Comparison of ENCODE assay signal across 1 cellular context in the genomic region with DNA sequence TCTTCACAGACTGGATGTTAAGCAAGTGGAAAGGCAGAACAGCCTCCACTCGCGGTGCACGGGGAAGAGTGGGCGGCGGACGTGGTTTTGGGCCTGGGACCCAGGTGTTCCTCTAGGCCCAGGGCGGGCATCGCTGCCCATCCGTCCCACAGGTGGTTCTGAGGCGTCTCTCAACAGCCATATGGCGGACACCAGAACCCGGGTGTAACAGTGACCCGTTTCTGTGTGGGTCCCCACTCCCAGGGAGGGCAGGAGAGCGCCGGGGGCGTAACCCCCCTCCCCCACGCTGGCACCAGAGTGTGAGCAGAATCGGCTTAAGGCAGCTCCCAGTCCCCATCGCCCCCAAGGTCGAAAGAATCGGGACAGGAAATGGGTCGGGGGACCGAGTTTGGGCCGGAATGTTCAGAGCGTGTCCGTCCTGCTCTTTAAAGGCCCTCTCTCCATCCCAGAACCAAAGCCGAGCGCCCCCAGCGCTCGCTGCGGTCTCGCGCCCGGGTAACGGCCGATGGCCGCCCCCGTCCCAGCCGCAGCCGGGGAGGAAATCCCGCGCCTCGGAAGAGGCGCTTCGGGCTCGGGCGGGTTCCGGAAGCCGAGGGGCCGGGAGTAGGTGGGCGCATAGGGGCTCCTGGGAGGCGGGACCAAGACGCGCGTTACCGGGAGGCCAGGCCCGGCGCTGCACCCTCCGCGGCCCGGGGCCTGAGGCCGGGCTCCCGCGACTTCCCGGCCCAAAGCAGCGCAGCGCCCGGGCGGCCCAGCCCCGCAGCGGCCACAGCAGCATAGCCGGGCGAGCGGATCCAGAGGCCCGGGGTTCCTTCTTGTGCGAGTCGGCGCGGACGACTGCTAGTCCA.
A peak's percentile ranks its signal among the peaks of the same experiment; 100 is the strongest.
TF ChIP-seq lines count a peak whose summit lies in the region.

A gene (minus strand): TSS at position 839 of the 848 bp plus-strand sequence. CDS start 61 bp downstream, at position 778.

TF ChIP-seq in HepG2, 621 proteins besides CTCF, POLR2A, EP300 and RAD21 (continued from another document and continues in another):
- TF ChIP-seq, protein P1, sequence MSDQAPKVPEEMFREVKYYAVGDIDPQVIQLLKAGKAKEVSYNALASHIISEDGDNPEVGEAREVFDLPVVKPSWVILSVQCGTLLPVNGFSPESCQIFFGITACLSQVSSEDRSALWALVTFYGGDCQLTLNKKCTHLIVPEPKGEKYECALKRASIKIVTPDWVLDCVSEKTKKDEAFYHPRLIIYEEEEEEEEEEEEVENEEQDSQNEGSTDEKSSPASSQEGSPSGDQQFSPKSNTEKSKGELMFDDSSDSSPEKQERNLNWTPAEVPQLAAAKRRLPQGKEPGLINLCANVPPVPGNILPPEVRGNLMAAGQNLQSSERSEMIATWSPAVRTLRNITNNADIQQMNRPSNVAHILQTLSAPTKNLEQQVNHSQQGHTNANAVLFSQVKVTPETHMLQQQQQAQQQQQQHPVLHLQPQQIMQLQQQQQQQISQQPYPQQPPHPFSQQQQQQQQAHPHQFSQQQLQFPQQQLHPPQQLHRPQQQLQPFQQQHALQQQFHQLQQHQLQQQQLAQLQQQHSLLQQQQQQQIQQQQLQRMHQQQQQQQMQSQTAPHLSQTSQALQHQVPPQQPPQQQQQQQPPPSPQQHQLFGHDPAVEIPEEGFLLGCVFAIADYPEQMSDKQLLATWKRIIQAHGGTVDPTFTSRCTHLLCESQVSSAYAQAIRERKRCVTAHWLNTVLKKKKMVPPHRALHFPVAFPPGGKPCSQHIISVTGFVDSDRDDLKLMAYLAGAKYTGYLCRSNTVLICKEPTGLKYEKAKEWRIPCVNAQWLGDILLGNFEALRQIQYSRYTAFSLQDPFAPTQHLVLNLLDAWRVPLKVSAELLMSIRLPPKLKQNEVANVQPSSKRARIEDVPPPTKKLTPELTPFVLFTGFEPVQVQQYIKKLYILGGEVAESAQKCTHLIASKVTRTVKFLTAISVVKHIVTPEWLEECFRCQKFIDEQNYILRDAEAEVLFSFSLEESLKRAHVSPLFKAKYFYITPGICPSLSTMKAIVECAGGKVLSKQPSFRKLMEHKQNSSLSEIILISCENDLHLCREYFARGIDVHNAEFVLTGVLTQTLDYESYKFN (CRISPR knock-in tag; conservative IDR thresholded peaks at IDR 0.05): peak; percentile 40
- TF ChIP-seq CCDC6 (CRISPR knock-in tag; IDR thresholded peaks at IDR 0.05) (0 out of 2 replicates have a peak, but pooled peaks have one; percentile 49), ZNF431 (CRISPR knock-in tag; IDR thresholded peaks at IDR 0.05; ENCODE audit: borderline replicate concordance, low read depth) (peak; percentile 80), ZC3H13 (CRISPR knock-in tag; IDR thresholded peaks at IDR 0.05) (peak; percentile 68; the same call in 1 of the 2 replicates), RFX5 (IDR thresholded peaks at IDR 0.05; ENCODE audit: low read depth, low read length) (no peak), DMAP1 (CRISPR knock-in tag; IDR thresholded peaks at IDR 0.05) (peak; percentile 84; the same call in 1 of the 2 replicates), HDAC1 (CRISPR knock-in tag; IDR thresholded peaks at IDR 0.05) (peak; percentile 66), GPN1 (CRISPR knock-in tag; IDR thresholded peaks at IDR 0.05; ENCODE audit: borderline replicate concordance) (no peak; the same call in 1 of the 2 replicates), CHD2 (IDR thresholded peaks at IDR 0.05; ENCODE audit: low read depth, low read length) (0 out of 2 replicates have a peak, but pooled peaks have one; percentile 23), GZF1 (CRISPR knock-in tag; IDR thresholded peaks at IDR 0.05) (peak; percentile 84; the same call in 1 of the 2 replicates), RXRB (CRISPR knock-in tag; IDR thresholded peaks at IDR 0.05; ENCODE audit: borderline replicate concordance) (peak; percentile 30; the same call in 1 of the 2 replicates), NONO (IDR thresholded peaks at IDR 0.05) (no peak), NONO (CRISPR knock-in tag; conservative IDR thresholded peaks at IDR 0.05) (peak; percentile 85), TARDBP (CRISPR knock-in tag; IDR thresholded peaks at IDR 0.05) (peak; percentile 63; the same call in 1 of the 2 replicates), ZSCAN29 (CRISPR knock-in tag; conservative IDR thresholded peaks at IDR 0.05) (no peak; the same call in 1 of the 2 replicates), AHR (CRISPR knock-in tag; IDR thresholded peaks at IDR 0.05) (0 out of 2 replicates have a peak, but pooled peaks have one; percentile 16), HOXA9 (CRISPR knock-in tag; IDR thresholded peaks at IDR 0.05; ENCODE audit: borderline replicate concordance) (no peak)
- TF ChIP-seq, protein P2, sequence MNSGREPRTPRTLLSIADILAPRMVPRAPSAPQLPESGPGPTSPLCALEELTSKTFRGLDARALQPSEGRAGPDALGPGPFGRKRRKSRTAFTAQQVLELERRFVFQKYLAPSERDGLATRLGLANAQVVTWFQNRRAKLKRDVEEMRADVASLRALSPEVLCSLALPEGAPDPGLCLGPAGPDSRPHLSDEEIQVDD (CRISPR knock-in tag; IDR thresholded peaks at IDR 0.05; ENCODE audit: borderline replicate concordance): no peak; the same call in 1 of the 2 replicates
- TF ChIP-seq, protein P3, sequence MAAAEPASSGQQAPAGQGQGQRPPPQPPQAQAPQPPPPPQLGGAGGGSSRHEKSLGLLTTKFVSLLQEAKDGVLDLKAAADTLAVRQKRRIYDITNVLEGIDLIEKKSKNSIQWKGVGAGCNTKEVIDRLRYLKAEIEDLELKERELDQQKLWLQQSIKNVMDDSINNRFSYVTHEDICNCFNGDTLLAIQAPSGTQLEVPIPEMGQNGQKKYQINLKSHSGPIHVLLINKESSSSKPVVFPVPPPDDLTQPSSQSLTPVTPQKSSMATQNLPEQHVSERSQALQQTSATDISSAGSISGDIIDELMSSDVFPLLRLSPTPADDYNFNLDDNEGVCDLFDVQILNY (CRISPR knock-in tag; conservative IDR thresholded peaks at IDR 0.05): no peak
- TF ChIP-seq, protein P4, sequence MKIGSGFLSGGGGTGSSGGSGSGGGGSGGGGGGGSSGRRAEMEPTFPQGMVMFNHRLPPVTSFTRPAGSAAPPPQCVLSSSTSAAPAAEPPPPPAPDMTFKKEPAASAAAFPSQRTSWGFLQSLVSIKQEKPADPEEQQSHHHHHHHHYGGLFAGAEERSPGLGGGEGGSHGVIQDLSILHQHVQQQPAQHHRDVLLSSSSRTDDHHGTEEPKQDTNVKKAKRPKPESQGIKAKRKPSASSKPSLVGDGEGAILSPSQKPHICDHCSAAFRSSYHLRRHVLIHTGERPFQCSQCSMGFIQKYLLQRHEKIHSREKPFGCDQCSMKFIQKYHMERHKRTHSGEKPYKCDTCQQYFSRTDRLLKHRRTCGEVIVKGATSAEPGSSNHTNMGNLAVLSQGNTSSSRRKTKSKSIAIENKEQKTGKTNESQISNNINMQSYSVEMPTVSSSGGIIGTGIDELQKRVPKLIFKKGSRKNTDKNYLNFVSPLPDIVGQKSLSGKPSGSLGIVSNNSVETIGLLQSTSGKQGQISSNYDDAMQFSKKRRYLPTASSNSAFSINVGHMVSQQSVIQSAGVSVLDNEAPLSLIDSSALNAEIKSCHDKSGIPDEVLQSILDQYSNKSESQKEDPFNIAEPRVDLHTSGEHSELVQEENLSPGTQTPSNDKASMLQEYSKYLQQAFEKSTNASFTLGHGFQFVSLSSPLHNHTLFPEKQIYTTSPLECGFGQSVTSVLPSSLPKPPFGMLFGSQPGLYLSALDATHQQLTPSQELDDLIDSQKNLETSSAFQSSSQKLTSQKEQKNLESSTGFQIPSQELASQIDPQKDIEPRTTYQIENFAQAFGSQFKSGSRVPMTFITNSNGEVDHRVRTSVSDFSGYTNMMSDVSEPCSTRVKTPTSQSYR (CRISPR knock-in tag; IDR thresholded peaks at IDR 0.05; ENCODE audit: borderline replicate concordance): peak; percentile 22
- TF ChIP-seq, protein P5, sequence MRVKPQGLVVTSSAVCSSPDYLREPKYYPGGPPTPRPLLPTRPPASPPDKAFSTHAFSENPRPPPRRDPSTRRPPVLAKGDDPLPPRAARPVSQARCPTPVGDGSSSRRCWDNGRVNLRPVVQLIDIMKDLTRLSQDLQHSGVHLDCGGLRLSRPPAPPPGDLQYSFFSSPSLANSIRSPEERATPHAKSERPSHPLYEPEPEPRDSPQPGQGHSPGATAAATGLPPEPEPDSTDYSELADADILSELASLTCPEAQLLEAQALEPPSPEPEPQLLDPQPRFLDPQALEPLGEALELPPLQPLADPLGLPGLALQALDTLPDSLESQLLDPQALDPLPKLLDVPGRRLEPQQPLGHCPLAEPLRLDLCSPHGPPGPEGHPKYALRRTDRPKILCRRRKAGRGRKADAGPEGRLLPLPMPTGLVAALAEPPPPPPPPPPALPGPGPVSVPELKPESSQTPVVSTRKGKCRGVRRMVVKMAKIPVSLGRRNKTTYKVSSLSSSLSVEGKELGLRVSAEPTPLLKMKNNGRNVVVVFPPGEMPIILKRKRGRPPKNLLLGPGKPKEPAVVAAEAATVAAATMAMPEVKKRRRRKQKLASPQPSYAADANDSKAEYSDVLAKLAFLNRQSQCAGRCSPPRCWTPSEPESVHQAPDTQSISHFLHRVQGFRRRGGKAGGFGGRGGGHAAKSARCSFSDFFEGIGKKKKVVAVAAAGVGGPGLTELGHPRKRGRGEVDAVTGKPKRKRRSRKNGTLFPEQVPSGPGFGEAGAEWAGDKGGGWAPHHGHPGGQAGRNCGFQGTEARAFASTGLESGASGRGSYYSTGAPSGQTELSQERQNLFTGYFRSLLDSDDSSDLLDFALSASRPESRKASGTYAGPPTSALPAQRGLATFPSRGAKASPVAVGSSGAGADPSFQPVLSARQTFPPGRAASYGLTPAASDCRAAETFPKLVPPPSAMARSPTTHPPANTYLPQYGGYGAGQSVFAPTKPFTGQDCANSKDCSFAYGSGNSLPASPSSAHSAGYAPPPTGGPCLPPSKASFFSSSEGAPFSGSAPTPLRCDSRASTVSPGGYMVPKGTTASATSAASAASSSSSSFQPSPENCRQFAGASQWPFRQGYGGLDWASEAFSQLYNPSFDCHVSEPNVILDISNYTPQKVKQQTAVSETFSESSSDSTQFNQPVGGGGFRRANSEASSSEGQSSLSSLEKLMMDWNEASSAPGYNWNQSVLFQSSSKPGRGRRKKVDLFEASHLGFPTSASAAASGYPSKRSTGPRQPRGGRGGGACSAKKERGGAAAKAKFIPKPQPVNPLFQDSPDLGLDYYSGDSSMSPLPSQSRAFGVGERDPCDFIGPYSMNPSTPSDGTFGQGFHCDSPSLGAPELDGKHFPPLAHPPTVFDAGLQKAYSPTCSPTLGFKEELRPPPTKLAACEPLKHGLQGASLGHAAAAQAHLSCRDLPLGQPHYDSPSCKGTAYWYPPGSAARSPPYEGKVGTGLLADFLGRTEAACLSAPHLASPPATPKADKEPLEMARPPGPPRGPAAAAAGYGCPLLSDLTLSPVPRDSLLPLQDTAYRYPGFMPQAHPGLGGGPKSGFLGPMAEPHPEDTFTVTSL (CRISPR knock-in tag; IDR thresholded peaks at IDR 0.05; ENCODE audit: borderline replicate concordance): 0 out of 2 replicates have a peak, but pooled peaks have one; percentile 38
- TF ChIP-seq, protein P6, sequence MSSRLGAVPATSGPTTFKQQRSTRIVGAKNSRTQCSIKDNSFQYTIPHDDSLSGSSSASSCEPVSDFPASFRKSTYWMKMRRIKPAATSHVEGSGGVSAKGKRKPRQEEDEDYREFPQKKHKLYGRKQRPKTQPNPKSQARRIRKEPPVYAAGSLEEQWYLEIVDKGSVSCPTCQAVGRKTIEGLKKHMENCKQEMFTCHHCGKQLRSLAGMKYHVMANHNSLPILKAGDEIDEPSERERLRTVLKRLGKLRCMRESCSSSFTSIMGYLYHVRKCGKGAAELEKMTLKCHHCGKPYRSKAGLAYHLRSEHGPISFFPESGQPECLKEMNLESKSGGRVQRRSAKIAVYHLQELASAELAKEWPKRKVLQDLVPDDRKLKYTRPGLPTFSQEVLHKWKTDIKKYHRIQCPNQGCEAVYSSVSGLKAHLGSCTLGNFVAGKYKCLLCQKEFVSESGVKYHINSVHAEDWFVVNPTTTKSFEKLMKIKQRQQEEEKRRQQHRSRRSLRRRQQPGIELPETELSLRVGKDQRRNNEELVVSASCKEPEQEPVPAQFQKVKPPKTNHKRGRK (CRISPR knock-in tag; IDR thresholded peaks at IDR 0.05): no peak
- TF ChIP-seq, protein P7, sequence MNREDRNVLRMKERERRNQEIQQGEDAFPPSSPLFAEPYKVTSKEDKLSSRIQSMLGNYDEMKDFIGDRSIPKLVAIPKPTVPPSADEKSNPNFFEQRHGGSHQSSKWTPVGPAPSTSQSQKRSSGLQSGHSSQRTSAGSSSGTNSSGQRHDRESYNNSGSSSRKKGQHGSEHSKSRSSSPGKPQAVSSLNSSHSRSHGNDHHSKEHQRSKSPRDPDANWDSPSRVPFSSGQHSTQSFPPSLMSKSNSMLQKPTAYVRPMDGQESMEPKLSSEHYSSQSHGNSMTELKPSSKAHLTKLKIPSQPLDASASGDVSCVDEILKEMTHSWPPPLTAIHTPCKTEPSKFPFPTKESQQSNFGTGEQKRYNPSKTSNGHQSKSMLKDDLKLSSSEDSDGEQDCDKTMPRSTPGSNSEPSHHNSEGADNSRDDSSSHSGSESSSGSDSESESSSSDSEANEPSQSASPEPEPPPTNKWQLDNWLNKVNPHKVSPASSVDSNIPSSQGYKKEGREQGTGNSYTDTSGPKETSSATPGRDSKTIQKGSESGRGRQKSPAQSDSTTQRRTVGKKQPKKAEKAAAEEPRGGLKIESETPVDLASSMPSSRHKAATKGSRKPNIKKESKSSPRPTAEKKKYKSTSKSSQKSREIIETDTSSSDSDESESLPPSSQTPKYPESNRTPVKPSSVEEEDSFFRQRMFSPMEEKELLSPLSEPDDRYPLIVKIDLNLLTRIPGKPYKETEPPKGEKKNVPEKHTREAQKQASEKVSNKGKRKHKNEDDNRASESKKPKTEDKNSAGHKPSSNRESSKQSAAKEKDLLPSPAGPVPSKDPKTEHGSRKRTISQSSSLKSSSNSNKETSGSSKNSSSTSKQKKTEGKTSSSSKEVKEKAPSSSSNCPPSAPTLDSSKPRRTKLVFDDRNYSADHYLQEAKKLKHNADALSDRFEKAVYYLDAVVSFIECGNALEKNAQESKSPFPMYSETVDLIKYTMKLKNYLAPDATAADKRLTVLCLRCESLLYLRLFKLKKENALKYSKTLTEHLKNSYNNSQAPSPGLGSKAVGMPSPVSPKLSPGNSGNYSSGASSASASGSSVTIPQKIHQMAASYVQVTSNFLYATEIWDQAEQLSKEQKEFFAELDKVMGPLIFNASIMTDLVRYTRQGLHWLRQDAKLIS (CRISPR knock-in tag; IDR thresholded peaks at IDR 0.05): no peak; the same call in 1 of the 2 replicates
- TF ChIP-seq, protein P8, sequence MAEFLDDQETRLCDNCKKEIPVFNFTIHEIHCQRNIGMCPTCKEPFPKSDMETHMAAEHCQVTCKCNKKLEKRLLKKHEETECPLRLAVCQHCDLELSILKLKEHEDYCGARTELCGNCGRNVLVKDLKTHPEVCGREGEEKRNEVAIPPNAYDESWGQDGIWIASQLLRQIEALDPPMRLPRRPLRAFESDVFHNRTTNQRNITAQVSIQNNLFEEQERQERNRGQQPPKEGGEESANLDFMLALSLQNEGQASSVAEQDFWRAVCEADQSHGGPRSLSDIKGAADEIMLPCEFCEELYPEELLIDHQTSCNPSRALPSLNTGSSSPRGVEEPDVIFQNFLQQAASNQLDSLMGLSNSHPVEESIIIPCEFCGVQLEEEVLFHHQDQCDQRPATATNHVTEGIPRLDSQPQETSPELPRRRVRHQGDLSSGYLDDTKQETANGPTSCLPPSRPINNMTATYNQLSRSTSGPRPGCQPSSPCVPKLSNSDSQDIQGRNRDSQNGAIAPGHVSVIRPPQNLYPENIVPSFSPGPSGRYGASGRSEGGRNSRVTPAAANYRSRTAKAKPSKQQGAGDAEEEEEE (CRISPR knock-in tag; IDR thresholded peaks at IDR 0.05; ENCODE audit: borderline replicate concordance): no peak
- TF ChIP-seq, protein P9, sequence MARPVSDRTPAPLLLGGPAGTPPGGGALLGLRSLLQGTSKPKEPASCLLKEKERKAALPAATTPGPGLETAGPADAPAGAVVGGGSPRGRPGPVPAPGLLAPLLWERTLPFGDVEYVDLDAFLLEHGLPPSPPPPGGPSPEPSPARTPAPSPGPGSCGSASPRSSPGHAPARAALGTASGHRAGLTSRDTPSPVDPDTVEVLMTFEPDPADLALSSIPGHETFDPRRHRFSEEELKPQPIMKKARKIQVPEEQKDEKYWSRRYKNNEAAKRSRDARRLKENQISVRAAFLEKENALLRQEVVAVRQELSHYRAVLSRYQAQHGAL (CRISPR knock-in tag; IDR thresholded peaks at IDR 0.05; ENCODE audit: not compliant biosample characterization): no peak
